In genomic region chr13:80939581-80939980, GRCh38 we compare ENCODE assay signal across 17 cellular contexts.
"Had no signal": no experiment of that assay in that cellular context is flagged by ENCODE, and none has a peak within 500 bp of the region (broad histone marks: within the 10 kb centered on the region; RNA-seq: fewer than 3 reads in every experiment).

No MANE protein-coding gene starts in this region.

- H3K4me3 Mint-ChIP-seq: dendritic cell treated with granulocyte-macrophage colony-stimulating factor and Interleukin-4, amounts not matched to agents 40 ng/mL and 50 ng/mL, for 4 days; effector memory CD8-positive, alpha-beta T cell; natural killer cell; neural crest cell had no signal

- H3K9me3 ChIP-seq: esophagus squamous epithelium, gastroesophageal sphincter, pancreas had no signal

- H3K4me1 Mint-ChIP-seq: natural killer cell had no signal

- ATAC-seq: effector memory CD8-positive, alpha-beta T cell; gastroesophageal sphincter; natural killer cell; pancreas; right cardiac atrium had no signal

- H3K9me3 Mint-ChIP-seq: effector memory CD8-positive, alpha-beta T cell; natural killer cell had no signal

- H3K27me3 Mint-ChIP-seq: dendritic cell treated with granulocyte-macrophage colony-stimulating factor and Interleukin-4, amounts not matched to agents 40 ng/mL and 50 ng/mL, for 4 days; effector memory CD8-positive, alpha-beta T cell; progenitor cell of endocrine pancreas had no signal

- H3K27ac ChIP-seq: esophagus squamous epithelium, gastroesophageal sphincter, pancreas had no signal

- H3K4me3 ChIP-seq: esophagus squamous epithelium, gastroesophageal sphincter, pancreas had no signal

- H3K36me3 ChIP-seq: esophagus squamous epithelium, gastroesophageal sphincter, pancreas had no signal

- H3K36me3 Mint-ChIP-seq: natural killer cell had no signal

- DNase-seq: effector memory CD8-positive, alpha-beta T cell; esophagus squamous epithelium; foreskin fibroblast; glutamatergic neuron; kidney glomerular epithelial cell; natural killer cell; occipital lobe; right cardiac atrium; small intestine; stimulated activated CD4-positive, alpha-beta T cell treated with anti-CD3 and anti-CD28 coated beads, Interleukin-12 subunit alpha, Interleukin-12 subunit beta, amount 100 ng/mL, for 4 hours; stimulated activated naive CD4-positive, alpha-beta T cell; trophoblast cell had no signal

- H3K27ac Mint-ChIP-seq: dendritic cell treated with granulocyte-macrophage colony-stimulating factor and Interleukin-4, amounts not matched to agents 40 ng/mL and 50 ng/mL, for 4 days; effector memory CD8-positive, alpha-beta T cell; natural killer cell; progenitor cell of endocrine pancreas had no signal

- H3K27me3 ChIP-seq: esophagus squamous epithelium, gastroesophageal sphincter, pancreas had no signal

- H3K4me1 ChIP-seq: esophagus squamous epithelium, gastroesophageal sphincter, pancreas had no signal
